1 cellular context compared by ENCODE assay signal in the genomic region with DNA sequence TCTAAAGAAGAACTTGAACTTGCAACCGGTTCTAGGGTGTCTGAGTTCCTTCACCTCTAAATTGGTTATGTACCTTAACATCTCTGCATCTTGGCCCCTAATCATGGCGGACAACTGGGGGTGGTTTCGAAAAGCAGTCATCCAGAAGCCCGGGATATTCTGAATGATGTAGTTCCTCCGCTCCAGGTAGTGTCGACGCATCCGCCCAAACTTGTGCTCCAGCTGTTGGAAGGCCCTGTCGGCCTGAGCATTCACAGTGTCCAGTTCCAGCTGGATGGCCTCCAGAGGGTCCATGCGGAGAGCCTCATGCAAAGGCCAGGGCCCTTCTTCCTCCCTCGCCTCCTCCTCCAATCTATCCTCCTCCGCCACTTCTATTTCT.
TF ChIP-seq lines count a peak whose summit lies in the region.

No MANE protein-coding gene starts in this region.

TF ChIP-seq in GM23338, 12 proteins besides CTCF, POLR2A, EP300 and RAD21 (continued from another document):
- TF ChIP-seq ZNF462 (CRISPR knock-in tag; IDR thresholded peaks at IDR 0.05): no peak
- no peak for TF ChIP-seq POLR2AphosphoS5 (IDR thresholded peaks at IDR 0.05; ENCODE audit: low read depth)
- TF ChIP-seq, protein P1, sequence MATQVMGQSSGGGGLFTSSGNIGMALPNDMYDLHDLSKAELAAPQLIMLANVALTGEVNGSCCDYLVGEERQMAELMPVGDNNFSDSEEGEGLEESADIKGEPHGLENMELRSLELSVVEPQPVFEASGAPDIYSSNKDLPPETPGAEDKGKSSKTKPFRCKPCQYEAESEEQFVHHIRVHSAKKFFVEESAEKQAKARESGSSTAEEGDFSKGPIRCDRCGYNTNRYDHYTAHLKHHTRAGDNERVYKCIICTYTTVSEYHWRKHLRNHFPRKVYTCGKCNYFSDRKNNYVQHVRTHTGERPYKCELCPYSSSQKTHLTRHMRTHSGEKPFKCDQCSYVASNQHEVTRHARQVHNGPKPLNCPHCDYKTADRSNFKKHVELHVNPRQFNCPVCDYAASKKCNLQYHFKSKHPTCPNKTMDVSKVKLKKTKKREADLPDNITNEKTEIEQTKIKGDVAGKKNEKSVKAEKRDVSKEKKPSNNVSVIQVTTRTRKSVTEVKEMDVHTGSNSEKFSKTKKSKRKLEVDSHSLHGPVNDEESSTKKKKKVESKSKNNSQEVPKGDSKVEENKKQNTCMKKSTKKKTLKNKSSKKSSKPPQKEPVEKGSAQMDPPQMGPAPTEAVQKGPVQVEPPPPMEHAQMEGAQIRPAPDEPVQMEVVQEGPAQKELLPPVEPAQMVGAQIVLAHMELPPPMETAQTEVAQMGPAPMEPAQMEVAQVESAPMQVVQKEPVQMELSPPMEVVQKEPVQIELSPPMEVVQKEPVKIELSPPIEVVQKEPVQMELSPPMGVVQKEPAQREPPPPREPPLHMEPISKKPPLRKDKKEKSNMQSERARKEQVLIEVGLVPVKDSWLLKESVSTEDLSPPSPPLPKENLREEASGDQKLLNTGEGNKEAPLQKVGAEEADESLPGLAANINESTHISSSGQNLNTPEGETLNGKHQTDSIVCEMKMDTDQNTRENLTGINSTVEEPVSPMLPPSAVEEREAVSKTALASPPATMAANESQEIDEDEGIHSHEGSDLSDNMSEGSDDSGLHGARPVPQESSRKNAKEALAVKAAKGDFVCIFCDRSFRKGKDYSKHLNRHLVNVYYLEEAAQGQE (IDR thresholded peaks at IDR 0.05; ENCODE audit: unreplicated experiment): no peak
- no peak for TF ChIP-seq NANOG (IDR thresholded peaks at IDR 0.05; ENCODE audit: borderline replicate concordance)
- no peak for TF ChIP-seq ZNF114 (CRISPR knock-in tag; IDR thresholded peaks at IDR 0.05)
- TF ChIP-seq STAT1 (IDR thresholded peaks at IDR 0.05; ENCODE audit: unreplicated experiment): no peak
- no peak for TF ChIP-seq EZH2 (IDR thresholded peaks at IDR 0.05; ENCODE audit: low read depth, unreplicated experiment)
- TF ChIP-seq EZH2phosphoT487 (IDR thresholded peaks at IDR 0.05; ENCODE audit: unreplicated experiment): no peak
- TF ChIP-seq ZNF331 (CRISPR knock-in tag; IDR thresholded peaks at IDR 0.05; ENCODE audit: low read depth): no peak
- no peak for TF ChIP-seq CREB1 (CRISPR knock-in tag; IDR thresholded peaks at IDR 0.05; ENCODE audit: low read depth)
- TF ChIP-seq ETS1 (IDR thresholded peaks at IDR 0.05): no peak
